Comparison of ENCODE assay signal across 8 cellular contexts in the genomic region with DNA sequence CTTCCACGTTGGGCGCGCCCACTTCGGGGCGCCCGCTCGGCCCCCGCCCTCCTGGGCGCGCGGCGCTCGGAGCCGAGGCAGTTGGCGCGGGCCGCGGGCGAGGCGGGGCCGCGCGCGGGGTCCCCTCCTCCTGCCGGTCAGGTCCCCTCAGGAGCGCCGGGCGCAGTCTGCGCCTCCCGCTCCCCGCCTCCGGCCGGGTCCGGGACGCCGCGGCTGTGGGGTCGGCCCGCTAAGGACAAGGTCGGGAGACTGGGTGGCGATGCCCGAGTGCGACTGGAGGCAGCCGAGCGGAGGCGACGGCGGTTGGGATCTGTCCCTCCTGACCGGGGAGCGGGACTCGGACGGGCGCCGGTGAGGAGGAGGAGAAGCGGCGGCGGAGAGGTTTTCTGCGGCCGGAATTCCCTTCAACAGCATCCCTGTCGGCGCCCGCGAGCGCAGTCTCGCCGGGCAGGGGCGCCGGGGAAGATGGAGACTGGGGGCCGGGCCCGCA. TPM values are rescaled to one million over a fixed set of nuclear protein-coding genes. Genes with fewer than 3 reads are reported as not detected.
DNase-seq lines count a peak whose midpoint lies in the region; ATAC-seq and TF ChIP-seq lines count a peak whose summit lies in the region.

A gene with protein sequence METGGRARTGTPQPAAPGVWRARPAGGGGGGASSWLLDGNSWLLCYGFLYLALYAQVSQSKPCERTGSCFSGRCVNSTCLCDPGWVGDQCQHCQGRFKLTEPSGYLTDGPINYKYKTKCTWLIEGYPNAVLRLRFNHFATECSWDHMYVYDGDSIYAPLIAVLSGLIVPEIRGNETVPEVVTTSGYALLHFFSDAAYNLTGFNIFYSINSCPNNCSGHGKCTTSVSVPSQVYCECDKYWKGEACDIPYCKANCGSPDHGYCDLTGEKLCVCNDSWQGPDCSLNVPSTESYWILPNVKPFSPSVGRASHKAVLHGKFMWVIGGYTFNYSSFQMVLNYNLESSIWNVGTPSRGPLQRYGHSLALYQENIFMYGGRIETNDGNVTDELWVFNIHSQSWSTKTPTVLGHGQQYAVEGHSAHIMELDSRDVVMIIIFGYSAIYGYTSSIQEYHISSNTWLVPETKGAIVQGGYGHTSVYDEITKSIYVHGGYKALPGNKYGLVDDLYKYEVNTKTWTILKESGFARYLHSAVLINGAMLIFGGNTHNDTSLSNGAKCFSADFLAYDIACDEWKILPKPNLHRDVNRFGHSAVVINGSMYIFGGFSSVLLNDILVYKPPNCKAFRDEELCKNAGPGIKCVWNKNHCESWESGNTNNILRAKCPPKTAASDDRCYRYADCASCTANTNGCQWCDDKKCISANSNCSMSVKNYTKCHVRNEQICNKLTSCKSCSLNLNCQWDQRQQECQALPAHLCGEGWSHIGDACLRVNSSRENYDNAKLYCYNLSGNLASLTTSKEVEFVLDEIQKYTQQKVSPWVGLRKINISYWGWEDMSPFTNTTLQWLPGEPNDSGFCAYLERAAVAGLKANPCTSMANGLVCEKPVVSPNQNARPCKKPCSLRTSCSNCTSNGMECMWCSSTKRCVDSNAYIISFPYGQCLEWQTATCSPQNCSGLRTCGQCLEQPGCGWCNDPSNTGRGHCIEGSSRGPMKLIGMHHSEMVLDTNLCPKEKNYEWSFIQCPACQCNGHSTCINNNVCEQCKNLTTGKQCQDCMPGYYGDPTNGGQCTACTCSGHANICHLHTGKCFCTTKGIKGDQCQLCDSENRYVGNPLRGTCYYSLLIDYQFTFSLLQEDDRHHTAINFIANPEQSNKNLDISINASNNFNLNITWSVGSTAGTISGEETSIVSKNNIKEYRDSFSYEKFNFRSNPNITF (N-terminal part only) (plus strand): TSS at position 80 of the 490 bp plus-strand sequence. CDS start 386 bp downstream, at position 466.

- H3K27ac ChIP-seq in iPS-18a (ENCODE audit: low read length), result no peak within 1 kb of the TSS

- H3K4me2 ChIP-seq in skeletal muscle satellite cell (ENCODE audit: low read length), result peak within 1 kb of the TSS; percentile 97

- H3K27me3 ChIP-seq in iPS-18a (ENCODE audit: control insufficient read depth, insufficient read depth, low read length), result peaks cover 29% of the 10 kb centered on the region
- peaks cover 39% of the 10 kb centered on the region for H3K27me3 ChIP-seq in skeletal muscle satellite cell (ENCODE audit: control insufficient read depth, insufficient read depth, low read length)

- H3K9ac ChIP-seq in iPS-18a (ENCODE audit: low read length), result peak within 1 kb of the TSS; percentile 77
- peak within 1 kb of the TSS; percentile 77 for H3K9ac ChIP-seq in skeletal muscle satellite cell (ENCODE audit: low read depth, low read length)

- H3K36me3 ChIP-seq in iPS-18a (ENCODE audit: control insufficient read depth, low read depth, low read length) (no peaks in the 10 kb centered on the region), skeletal muscle satellite cell (ENCODE audit: insufficient read depth, low read length) (no peaks in the 10 kb centered on the region)

- in situ Hi-C loops in GM13976 (cut with MboI; ENCODE audit: low sequenced_read_pairs, unreplicated experiment), result no loop called here

- DNase-seq in A172 (ENCODE audit: low spot score), result peak; percentile 22
- peak; percentile 73 for DNase-seq in GM13976 (ENCODE audit: low spot score)
- peak; percentile 15 for DNase-seq in NCI-H146 treated with DMSO at 0.1 percent for 48 hours (lab: John Stamatoyannopoulos, UW; ENCODE audit: unreplicated experiment)
- peak; percentile 71 for DNase-seq in astrocyte of the hippocampus (ENCODE audit: low read depth, low spot score)
- no peak for DNase-seq in KG1 (lab: John Stamatoyannopoulos, UW)

- H3K9me3 ChIP-seq in iPS-18a (ENCODE audit: control insufficient read depth, low read depth, low read length), result no peaks in the 10 kb centered on the region
- no peaks in the 10 kb centered on the region for H3K9me3 ChIP-seq in skeletal muscle satellite cell (replicated peaks; ENCODE audit: low read length)

- H3K4me3 ChIP-seq in iPS-18a (ENCODE audit: low read length), result peak within 1 kb of the TSS; percentile 71
- peak within 1 kb of the TSS; percentile 94 for H3K4me3 ChIP-seq in skeletal muscle satellite cell (ENCODE audit: low read length)

- H3K4me1 ChIP-seq in iPS-18a (ENCODE audit: control insufficient read depth, low read depth, low read length) (peaks cover 25% of the 10 kb centered on the region), skeletal muscle satellite cell (ENCODE audit: control insufficient read depth, insufficient read depth, low read length) (no peaks in the 10 kb centered on the region)

- peak; percentile 75 for ATAC-seq in HG02759 (IDR thresholded peaks at IDR 0.05; ENCODE audit: unreplicated experiment)

- TF ChIP-seq CTCF in GM13976 (IDR thresholded peaks at IDR 0.05; ENCODE audit: borderline replicate concordance, control extremely low read depth, extremely low read depth, insufficient read depth, missing control alignments), result no peak

RNA-seq across cellular contexts. Expression of the gene that starts here (rescaled TPM):
- 11.4 and 15.2 TPM in 2 replicates for total RNA-seq in A172 (2014; rRNA removed; shearing (Covaris generic))
- 0.25 and 1.1 TPM in 2 replicates for total RNA-seq in skeletal muscle satellite cell (2012; rRNA removed)
